Comparison of ENCODE assay signal across 11 cellular contexts in genomic region chr2:65072181-65072970, GRCh38. TPM values are rescaled to one million over a fixed set of nuclear protein-coding genes. Genes with fewer than 3 reads are reported as not detected.
DNase-seq lines count a peak whose midpoint lies in the region; ATAC-seq and TF ChIP-seq lines count a peak whose summit lies in the region.
"Had no signal": no experiment of that assay in that cellular context is flagged by ENCODE, and none has a peak within 500 bp of the region (broad histone marks: within the 10 kb centered on the region; RNA-seq: fewer than 3 reads in every experiment).

No MANE protein-coding gene starts in this region.

- no peaks in the 10 kb centered on the region for H3K9me2 ChIP-seq in OCI-LY7 (ENCODE audit: insufficient read depth, low read length)

- in situ Hi-C loops in mammary epithelial cell (cut with MboI; ENCODE audit: low sequenced_read_pairs in 2 of 2) = loop anchor here in 1 of 2 donors (25.0 kb wide), 1 partner anchor 490 kb away; no protein-coding TSS in a partner anchor
- in situ Hi-C loops in GM13976 (cut with MboI; ENCODE audit: low sequenced_read_pairs, unreplicated experiment) = no loop called here

- H3K4me3 Mint-ChIP-seq in MCF 10A (ENCODE audit: unreplicated experiment) = no peak overlapping the region

- CTCF ChIA-PET in MCF 10A (lab: Yijun Ruan, JAX) (interaction anchor here (0.6 to 1.5 kb wide), 3 partner anchors 11 to 57 kb away, joined by 3 to 5 read pairs (median 4); no protein-coding TSS in a partner anchor), mammary epithelial cell (lab: Charles Lee; ENCODE audit: low non-redundant PET) (interaction anchor here (0.5 to 0.6 kb wide), 2 partner anchors 98 to 178 kb away, joined by 3 to 7 read pairs; no protein-coding TSS in a partner anchor), OCI-LY7 (lab: Charles Lee; ENCODE audit: unreplicated experiment) (interaction anchor here (2.8 kb wide), 1 partner anchor 96 kb away, joined by 18 read pairs; no protein-coding TSS in a partner anchor)

- no peaks in the 10 kb centered on the region for H3K36me3 ChIP-seq in mammary epithelial cell (ENCODE audit: insufficient read depth, low read length)
- H3K36me3 ChIP-seq in OCI-LY7 (ENCODE audit: insufficient read depth, low read length) = peaks cover 46% of the 10 kb centered on the region
- H3K36me3 ChIP-seq in stomach = peaks cover 30 to 65% (median 59%) of the 10 kb centered on the region in 4 donors

- 76% methylated on average over 14 of the region's 20 CpGs for WGBS in mammary epithelial cell (ENCODE audit: low coverage, missing lambda C conversion rate)
- 82 to 88% (median 86%) methylated on average over 19 to 20 of the region's 20 CpGs for WGBS in stomach, 5 donors

- BruUV-seq in MCF 10A (replicated peaks; lab: Mats Ljungman, UMichigan) (no TSS peak), mammary epithelial cell (replicated peaks; lab: Mats Ljungman, UMichigan) (no TSS peak), OCI-LY7 (replicated peaks; lab: Mats Ljungman, UMichigan) (no TSS peak)

- H3K27ac Mint-ChIP-seq in MCF 10A (ENCODE audit: low read depth, unreplicated experiment) = peak overlapping the region; percentile 51

- TF ChIP-seq EP300 in stomach (IDR thresholded peaks at IDR 0.05) = no peak

- intact Hi-C loops in MCF 10A (cut with micrococcal nuclease) (loop anchor here (1.0 to 5.0 kb wide), 2 partner anchors 115 to 500 kb away; no protein-coding TSS in a partner anchor), mammary epithelial cell (cut with micrococcal nuclease) (no loop called here), OCI-LY7 (cut with micrococcal nuclease; ENCODE audit: unreplicated experiment) (loop anchor here (5.0 kb wide), 1 partner anchor 155 kb away; the partner anchor contains the start of gene ACTR2), stomach (cut with DNase I; ENCODE audit: low total_unique reads) (no loop called here)

- no peak overlapping the region for H2AFZ ChIP-seq in mammary epithelial cell (ENCODE audit: low read depth, low read length)
- H2AFZ ChIP-seq in OCI-LY7 (ENCODE audit: low read length) = no peak overlapping the region

- dilution Hi-C loops in mammary epithelial cell (cut with HindIII; ENCODE audit: low sequenced_read_pairs) = loop anchor here (5.0 kb wide), 1 partner anchor 80 kb away; no protein-coding TSS in a partner anchor

- H3K4me2 ChIP-seq in mammary epithelial cell (ENCODE audit: insufficient read depth, low read depth, low read length) (no peak overlapping the region), OCI-LY7 (ENCODE audit: low read length) (peak overlapping the region; percentile 64)

- DNase-seq in MCF 10A (ENCODE audit: unreplicated experiment) (no peak), mammary epithelial cell (no peak), OCI-LY7 (ENCODE audit: low spot score) (peak; percentile 50), stomach (no peak), NCI-H1092 (lab: John Stamatoyannopoulos, UW) (no peak), GM13976 (ENCODE audit: low spot score) (no peak)
- DNase-seq: activated CD8-positive, alpha-beta memory T cell treated with anti-CD3 and anti-CD28 coated beads, Interleukin-2, amount 50 U/mL, for 4 hours; GF-D8; NCI-H1092 treated with DMSO at 0.1 percent for 48 hours had no signal

- H3K9me3 Mint-ChIP-seq in MCF 10A (ENCODE audit: unreplicated experiment) = no peaks in the 10 kb centered on the region

- TF ChIP-seq CTCF in MCF 10A (IDR thresholded peaks at IDR 0.05; ENCODE audit: unreplicated experiment) (no peak), mammary epithelial cell (conservative IDR thresholded peaks at IDR 0.05 in 1 of 2, IDR thresholded peaks at IDR 0.05 in 1 of 2; ENCODE audit: extremely low read depth in 1 of 2, insufficient read depth in 1 of 2, low read depth in 1 of 2, low read length in 2 of 2) (no peak), OCI-LY7 (conservative IDR thresholded peaks at IDR 0.05; ENCODE audit: low read length) (no peak), stomach (IDR thresholded peaks at IDR 0.05) (no peak), GM13976 (IDR thresholded peaks at IDR 0.05; ENCODE audit: borderline replicate concordance, control extremely low read depth, extremely low read depth, insufficient read depth, missing control alignments) (no peak)

- H4K20me1 ChIP-seq in mammary epithelial cell (ENCODE audit: insufficient read depth, low read length) = peaks cover 2% of the 10 kb centered on the region
- no peaks in the 10 kb centered on the region for H4K20me1 ChIP-seq in OCI-LY7 (ENCODE audit: insufficient read depth, low read length)

- peaks cover 33% of the 10 kb centered on the region for H3K4me1 Mint-ChIP-seq in MCF 10A (ENCODE audit: insufficient read depth, unreplicated experiment)

- POLR2A ChIA-PET in MCF 10A (lab: Yijun Ruan, JAX) (interaction anchor here (1.2 to 7.6 kb wide), 2 partner anchors 15 to 61 kb away, joined by 3 to 72 read pairs; partner anchors contain the start of gene CEP68), OCI-LY7 (lab: Charles Lee) (interaction anchor here (0.6 to 3.4 kb wide), 5 partner anchors 13 to 56 kb away, joined by 3 to 12 read pairs (median 3); no protein-coding TSS in a partner anchor)

- peaks cover 16% of the 10 kb centered on the region for H3K79me2 ChIP-seq in mammary epithelial cell (ENCODE audit: insufficient read depth, low read length)
- H3K79me2 ChIP-seq in OCI-LY7 (ENCODE audit: insufficient read depth, low read depth, low read length) = no peaks in the 10 kb centered on the region

- H3K27me3 Mint-ChIP-seq in MCF 10A (ENCODE audit: insufficient read depth, unreplicated experiment) = no peaks in the 10 kb centered on the region

- H3K27me3 ChIP-seq in mammary epithelial cell (ENCODE audit: insufficient read depth, low read length) (no peaks in the 10 kb centered on the region), stomach (no peaks in the 10 kb centered on the region)

- H3K4me1 ChIP-seq in mammary epithelial cell (ENCODE audit: insufficient read depth, low read length) (peaks cover 37% of the 10 kb centered on the region), OCI-LY7 (ENCODE audit: insufficient read depth, low read length, poor library complexity, severe bottlenecking) (peaks cover 88% of the 10 kb centered on the region), stomach (peaks cover 43 to 80% (median 65%) of the 10 kb centered on the region in 4 donors)

- H3K27ac ChIP-seq in mammary epithelial cell (ENCODE audit: insufficient read depth, low read depth, low read length) = no peak overlapping the region
- H3K27ac ChIP-seq in OCI-LY7 (ENCODE audit: low read depth, low read length, poor library complexity, severe bottlenecking) = peak overlapping the region; percentile 83
- H3K27ac ChIP-seq in stomach = peak overlapping the region in 4 of 5 donors; percentile 7 to 67 (median 46)

- H3K36me3 Mint-ChIP-seq in MCF 10A (ENCODE audit: insufficient read depth, unreplicated experiment) = peaks cover 41% of the 10 kb centered on the region

- no peak overlapping the region for H3K9ac ChIP-seq in mammary epithelial cell (ENCODE audit: insufficient read depth, low read length)

- ATAC-seq in GM21723 (IDR thresholded peaks at IDR 0.05; ENCODE audit: unreplicated experiment) = peak; percentile 68
- ATAC-seq in HG03196 (IDR thresholded peaks at IDR 0.05; ENCODE audit: unreplicated experiment) = no peak

- H3K4me3 ChIP-seq in mammary epithelial cell (replicated peaks in 1 of 3; ENCODE audit: insufficient read depth in 1 of 3, low read depth in 2 of 3, low read length in 3 of 3) (no peak overlapping the region), OCI-LY7 (ENCODE audit: low read depth, low read length, poor library complexity, severe bottlenecking) (no peak overlapping the region), stomach (no peak overlapping the region)

- H3K9me3 ChIP-seq in mammary epithelial cell (replicated peaks; ENCODE audit: insufficient read depth, low read length) = no peaks in the 10 kb centered on the region
- H3K9me3 ChIP-seq in OCI-LY7 (ENCODE audit: low read length) = no peaks in the 10 kb centered on the region
- no peaks in the 10 kb centered on the region for H3K9me3 ChIP-seq in stomach

- TF ChIP-seq POLR2A in stomach (IDR thresholded peaks at IDR 0.05) = no peak

RNA-seq across cellular contexts. Expression of gene CEP68, which starts 16.2 kb away (rescaled TPM):
- total RNA-seq in MCF 10A (2022) (5.4 and 7.2 TPM in 2 replicates), mammary epithelial cell (1 to 10 TPM; 9.0 to 9.3 TPM), OCI-LY7 (2022) (17.1 and 21.7 TPM in 2 replicates), stomach (10 to 100 TPM; 13.6 to 39.7 (median 25.8) TPM)
- polyA plus RNA-seq in mammary epithelial cell (4.4 TPM), stomach (1 to 10 TPM; 4.8 to 5.4 (median 4.9) TPM)
- polyA minus RNA-seq in mammary epithelial cell = 15.0 TPM
- total RNA-seq in OCI-LY7 (2014; rRNA removed; shearing (Covaris generic)) = 7.3 and 8.7 TPM in 2 replicates

RNA-seq across cellular contexts. Expression of gene RAB1A, which starts 57.5 kb away (rescaled TPM):
- 128 and 131 TPM in 2 replicates for total RNA-seq in MCF 10A (2022)
- total RNA-seq in mammary epithelial cell = 100 to 1,000 TPM in 1 of 2 donors, 10 to 100 TPM in 1; 76.7 to 158 TPM
- polyA plus RNA-seq in mammary epithelial cell = 146 TPM
- polyA minus RNA-seq in mammary epithelial cell = 68.1 TPM
- 37.3 and 39.7 TPM in 2 replicates for total RNA-seq in OCI-LY7 (2014; rRNA removed; shearing (Covaris generic))
- total RNA-seq in OCI-LY7 (2022) = 72.7 and 75.4 TPM in 2 replicates
- 100 to 1,000 TPM in 1 of 5 donors, 10 to 100 TPM in 4; 58.2 to 143 (median 67.4) TPM for total RNA-seq in stomach
- polyA plus RNA-seq in stomach = 100 to 1,000 TPM in 2 of 3 donors, 10 to 100 TPM in 1; 96.9 to 160 (median 135) TPM

Comparison
In these comparisons a context has a peak if more than half of its experiments do, and no peak if none do; other contexts are left out.
1. intact Hi-C loops: an anchor here in MCF 10A (1.0 to 5.0 kb wide) and OCI-LY7 (5.0 kb wide); none called in mammary epithelial cell and stomach.